Comparison of ENCODE assay signal across 24 cellular contexts in the genomic region with DNA sequence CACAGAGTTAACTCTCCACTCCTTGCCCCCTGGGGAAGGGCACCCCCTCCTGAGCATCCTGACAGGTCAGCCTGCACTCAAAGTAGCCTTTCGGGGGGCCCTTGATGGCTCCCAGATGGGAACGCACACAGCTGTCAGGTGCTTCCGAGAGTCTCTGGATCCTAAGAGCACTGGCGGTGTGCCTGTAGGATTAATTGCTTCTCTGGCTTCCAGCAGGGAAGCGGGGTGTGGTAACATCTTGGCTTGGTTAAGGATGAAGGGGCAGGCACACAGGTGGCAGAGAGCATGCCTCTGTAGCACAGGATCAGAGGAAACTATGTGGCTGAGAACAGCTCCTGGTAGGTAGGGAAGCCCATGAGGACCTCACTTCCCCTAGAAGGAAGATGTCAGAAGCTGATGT.
"Had no signal": no experiment of that assay in that cellular context is flagged by ENCODE, and none has a peak within 500 bp of the region (broad histone marks: within the 10 kb centered on the region; RNA-seq: fewer than 3 reads in every experiment).

No MANE protein-coding gene starts in this region.

- H3K4me1 ChIP-seq: adrenal gland had no signal

- H3K36me3 Mint-ChIP-seq: activated naive CD8-positive, alpha-beta T cell treated with anti-CD3 and anti-CD28 coated beads, Interleukin-2, amount 10 ng/mL, durations not matched to agents 7 days and 5 days had no signal

- H3K4me3 ChIP-seq: adrenal gland, SK-N-MC had no signal

- H3K9me3 ChIP-seq: adrenal gland had no signal

- H3K4me1 Mint-ChIP-seq: activated naive CD8-positive, alpha-beta T cell treated with anti-CD3 and anti-CD28 coated beads, Interleukin-2, amount 10 ng/mL, durations not matched to agents 7 days and 5 days had no signal

- DNase-seq: activated CD4-positive, CD25-positive, alpha-beta regulatory T cell; activated CD8-positive, alpha-beta memory T cell treated with anti-CD3 and anti-CD28 coated beads, Interleukin-2, amount 50 U/mL, for 48 hours; activated CD8-positive, alpha-beta T cell treated with anti-CD3 and anti-CD28 coated beads, Interleukin-2, amount 10 ng/mL, durations not matched to agents 7 days and 5 days; activated naive CD4-positive, alpha-beta T cell treated with anti-CD3 and anti-CD28 coated beads, Interleukin-2, amount 50 U/mL, for 16 hours; activated naive CD8-positive, alpha-beta T cell treated with anti-CD3 and anti-CD28 coated beads, Interleukin-2, amount 10 ng/mL, durations not matched to agents 7 days and 5 days; activated T-cell treated with anti-CD3 and anti-CD28 coated beads, Interleukin-2, amount 50 U/mL, for 1 hour; adrenal gland; anterior cingulate cortex; cerebellar nuclear complex; MM.1S; NCI-H1105; NCI-H1436 treated with DMSO at 0.1 percent for 48 hours; NCI-H187; NCI-H2081; NCI-H510A treated with DMSO at 0.1 percent for 48 hours; NCI-H774; NK-92 treated with Interleukin-12 subunit alpha and Interleukin-12 subunit beta, amount 100 ng/mL, for 24 hours; OCI-M1; RPMI8226; T-helper 1 cell had no signal

- H3K4me3 Mint-ChIP-seq: activated CD8-positive, alpha-beta T cell treated with anti-CD3 and anti-CD28 coated beads, Interleukin-2, amount 10 ng/mL, durations not matched to agents 7 days and 5 days; activated naive CD8-positive, alpha-beta T cell treated with anti-CD3 and anti-CD28 coated beads, Interleukin-2, amount 10 ng/mL, durations not matched to agents 7 days and 5 days had no signal

- H3K27ac ChIP-seq: adrenal gland, SK-N-MC, VCaP had no signal

- H3K36me3 ChIP-seq: adrenal gland had no signal

- ATAC-seq: activated CD8-positive, alpha-beta T cell treated with anti-CD3 and anti-CD28 coated beads, Interleukin-2, amount 10 ng/mL, durations not matched to agents 7 days and 5 days; Panc1; Right ventricle myocardium inferior had no signal

- H3K27me3 ChIP-seq: adrenal gland had no signal

- H3K27ac Mint-ChIP-seq: activated CD8-positive, alpha-beta T cell treated with anti-CD3 and anti-CD28 coated beads, Interleukin-2, amount 10 ng/mL, durations not matched to agents 7 days and 5 days; activated naive CD8-positive, alpha-beta T cell treated with anti-CD3 and anti-CD28 coated beads, Interleukin-2, amount 10 ng/mL, durations not matched to agents 7 days and 5 days had no signal
